Comparison of ENCODE assay signal across 12 cellular contexts in the genomic region with DNA sequence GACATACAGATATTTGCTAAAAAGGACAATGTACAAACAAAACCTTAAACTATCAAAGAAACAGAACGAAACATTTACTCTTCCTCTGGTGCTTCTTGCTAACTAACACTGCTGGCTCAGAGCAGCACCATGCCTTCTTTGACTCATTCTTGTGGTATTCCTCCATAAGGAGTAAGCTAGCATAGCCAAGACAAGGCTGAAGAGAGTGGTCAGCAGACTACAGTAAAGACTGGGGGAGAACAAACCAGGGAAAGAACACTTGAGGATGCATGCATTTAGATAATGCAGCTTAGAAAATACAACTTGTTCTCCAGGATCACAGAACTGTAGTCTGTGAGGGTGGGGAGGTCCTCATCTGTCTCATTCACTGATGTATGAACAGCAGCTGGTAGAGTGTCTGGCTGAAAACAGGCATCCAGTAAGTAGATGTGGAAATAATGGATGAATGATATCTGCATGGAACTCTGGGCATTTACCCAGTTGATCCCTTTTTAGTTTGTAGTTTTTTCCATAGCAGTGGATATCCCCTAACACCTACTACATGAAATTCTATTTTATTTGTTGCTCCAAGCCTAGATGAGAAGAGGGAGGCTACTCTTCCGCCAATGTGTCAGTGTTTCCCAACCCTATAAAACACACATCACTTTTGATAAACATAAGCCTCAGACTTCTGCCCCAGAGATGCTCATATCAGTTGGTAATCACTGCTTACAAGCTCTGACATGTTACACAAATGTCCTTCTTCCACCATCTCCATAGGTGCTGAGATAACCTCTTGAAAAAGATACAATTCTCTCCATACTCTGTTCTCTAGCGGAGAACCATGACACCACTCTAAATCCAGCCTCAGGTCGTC. TPM values are rescaled to one million over a fixed set of nuclear protein-coding genes. Genes with fewer than 3 reads are reported as not detected.
DNase-seq lines count a peak whose midpoint lies in the region; ATAC-seq, FAIRE-seq and TF ChIP-seq lines count a peak whose summit lies in the region.
"Had no signal": no experiment of that assay in that cellular context is flagged by ENCODE, and none has a peak within 500 bp of the region (broad histone marks: within the 10 kb centered on the region; RNA-seq: fewer than 3 reads in every experiment).

No MANE protein-coding gene starts in this region.

- H3K27ac Mint-ChIP-seq in activated naive CD4-positive, alpha-beta T cell treated with anti-CD3 and anti-CD28 coated beads for 36 hours = peak overlapping the region; percentile 6
- peak overlapping the region in 1 of 2 donors; percentile 48 for H3K27ac Mint-ChIP-seq in activated naive CD4-positive, alpha-beta T cell treated with anti-CD3 and anti-CD28 coated beads, Interleukin-2, amount 50 U/mL, for 72 hours

- H3K36me3 ChIP-seq in GM12878 (ENCODE audit: control insufficient read depth in 2 of 2, insufficient read depth in 2 of 2, low read length in 1 of 2) (peaks cover 3 to 25% of the 10 kb centered on the region in 2 experiments), thoracic aorta (peaks cover 25% of the 10 kb centered on the region)

- H3K4me3 ChIP-seq in GM12878 = no peak overlapping the region
- H3K4me3 ChIP-seq in thoracic aorta = no peak overlapping the region

- TF ChIP-seq CTCF in GM12878 (IDR thresholded peaks at IDR 0.05 in 2 of 3, conservative IDR thresholded peaks at IDR 0.05 in 1 of 3; ENCODE audit: control insufficient read depth in 2 of 3, extremely low read depth in 1 of 3, insufficient read depth in 1 of 3, low read depth in 3 of 3, low read length in 3 of 3) (no peak), thoracic aorta (IDR thresholded peaks at IDR 0.05) (no peak)

- 82% methylated on average over 4 of the region's 4 CpGs for WGBS in GM12878 (ENCODE audit: insufficient coverage, insufficient replicate concordance, low lambda C conversion rate, missing lambda C conversion rate)

- no peak for TF ChIP-seq RAD21 in GM12878 (IDR thresholded peaks at IDR 0.05; ENCODE audit: insufficient read depth, low read depth, low read length)

- peak; percentile 13 for FAIRE-seq in GM12878 (lab: Jason Lieb, UNC)
- FAIRE-seq: H1, small intestine had no signal

- H3K4me1 Mint-ChIP-seq in activated naive CD4-positive, alpha-beta T cell treated with anti-CD3 and anti-CD28 coated beads for 36 hours (ENCODE audit: low read depth) = peaks cover 30% of the 10 kb centered on the region

- no peak overlapping the region for H3K9ac ChIP-seq in GM12878 (ENCODE audit: control insufficient read depth, insufficient read depth, low read length)

- TSS peak; percentile 3 for BruUV-seq in GM12878 (replicated peaks; lab: Mats Ljungman, UMichigan)

- peaks cover 62% of the 10 kb centered on the region for H3K36me3 Mint-ChIP-seq in activated naive CD4-positive, alpha-beta T cell treated with anti-CD3 and anti-CD28 coated beads for 36 hours (ENCODE audit: low read depth)
- peaks cover 38 to 45% of the 10 kb centered on the region in 2 donors for H3K36me3 Mint-ChIP-seq in activated naive CD4-positive, alpha-beta T cell treated with anti-CD3 and anti-CD28 coated beads, Interleukin-2, amount 50 U/mL, for 72 hours

- H3K9me3 ChIP-seq in GM12878 (replicated peaks; ENCODE audit: control insufficient read depth, insufficient read depth, low read length) = no peaks in the 10 kb centered on the region
- H3K9me3 ChIP-seq in thoracic aorta = no peaks in the 10 kb centered on the region

- H3K79me2 ChIP-seq in GM12878 (ENCODE audit: control insufficient read depth, insufficient read depth, low read length) = no peaks in the 10 kb centered on the region

- peaks cover 11% of the 10 kb centered on the region for H3K9me3 Mint-ChIP-seq in activated naive CD4-positive, alpha-beta T cell treated with anti-CD3 and anti-CD28 coated beads for 36 hours
- H3K9me3 Mint-ChIP-seq in activated naive CD4-positive, alpha-beta T cell treated with anti-CD3 and anti-CD28 coated beads, Interleukin-2, amount 50 U/mL, for 72 hours = peaks cover 4 to 9% of the 10 kb centered on the region in 2 donors

- H3K27ac ChIP-seq in GM12878 (ENCODE audit: control insufficient read depth, insufficient read depth) (no peak overlapping the region), thoracic aorta (peak overlapping the region; percentile 56 to 62)

- no peak for TF ChIP-seq POLR2A in GM12878 (IDR thresholded peaks at IDR 0.05; ENCODE audit: low read depth, low read length)

- DNase-seq in activated naive CD4-positive, alpha-beta T cell treated with anti-CD3 and anti-CD28 coated beads for 36 hours = no peak
- DNase-seq in activated naive CD4-positive, alpha-beta T cell treated with anti-CD3 and anti-CD28 coated beads, Interleukin-2, amount 50 U/mL, for 72 hours (ENCODE audit: low spot score in 2 of 2) = no peak
- DNase-seq in GM12878 (ENCODE audit: low read depth, low spot score) (no peak), iris pigment epithelial cell (ENCODE audit: low read depth) (peak; percentile 94), thoracic aorta (ENCODE audit: low spot score) (no peak)
- no peak for DNase-seq in central memory CD4-positive, alpha-beta T cell
- DNase-seq: activated CD4-positive, alpha-beta T cell treated with anti-CD3 and anti-CD28 coated beads, Interleukin-2, amount 50 U/mL, for 4 hours; NCI-H510A; small intestine had no signal

- H3K4me3 Mint-ChIP-seq in activated naive CD4-positive, alpha-beta T cell treated with anti-CD3 and anti-CD28 coated beads for 36 hours = no peak overlapping the region

- RAD21 ChIA-PET in GM12878 (lab: Charles Lee; ENCODE audit: unreplicated experiment) = no interaction called here

- H2AFZ ChIP-seq in GM12878 (ENCODE audit: control insufficient read depth, low read depth, low read length) = no peak overlapping the region

- H3K27me3 ChIP-seq in GM12878 (replicated peaks in 1 of 2; ENCODE audit: control insufficient read depth in 2 of 2, insufficient read depth in 2 of 2, low read length in 1 of 2) (no peaks in the 10 kb centered on the region), thoracic aorta (replicated peaks; ENCODE audit: insufficient read depth) (no peaks in the 10 kb centered on the region)

- no peak for TF ChIP-seq EP300 in GM12878 (IDR thresholded peaks at IDR 0.05; ENCODE audit: borderline replicate concordance in 1 of 2, control insufficient read depth in 1 of 2, low read depth in 2 of 2, low read length in 2 of 2)

- H4K20me1 ChIP-seq in GM12878 (ENCODE audit: control insufficient read depth, insufficient read depth) = no peaks in the 10 kb centered on the region

- H3K4me2 ChIP-seq in GM12878 (ENCODE audit: control insufficient read depth, insufficient read depth) = no peak overlapping the region

- POLR2A ChIA-PET in GM12878 (lab: Charles Lee) = no interaction called here

- intact Hi-C loops in activated naive CD4-positive, alpha-beta T cell treated with anti-CD3 and anti-CD28 coated beads for 36 hours (cut with micrococcal nuclease) = no loop called here
- intact Hi-C loops in GM12878 (cut with micrococcal nuclease; ENCODE audit: unreplicated experiment) = no loop called here

- H3K4me1 ChIP-seq in GM12878 (ENCODE audit: control insufficient read depth, insufficient read depth, low read length) (no peaks in the 10 kb centered on the region), thoracic aorta (ENCODE audit: control insufficient read depth in 1 of 2, low read depth in 2 of 2) (peaks cover 18 to 47% of the 10 kb centered on the region in 2 donors)

- in situ Hi-C loops in GM12878 (cut with MboI) = no loop called here

- H3K27me3 Mint-ChIP-seq in activated naive CD4-positive, alpha-beta T cell treated with anti-CD3 and anti-CD28 coated beads for 36 hours (ENCODE audit: low read depth) = no peaks in the 10 kb centered on the region

- ATAC-seq in activated naive CD4-positive, alpha-beta T cell treated with anti-CD3 and anti-CD28 coated beads, Interleukin-2, amount 50 U/mL, for 72 hours = no peak
- ATAC-seq in GM12878 (no peak), thoracic aorta (ENCODE audit: insufficient number of reproducible peaks, low FRiP score, low read depth) (peak; percentile 66), HG03139 (IDR thresholded peaks at IDR 0.05; ENCODE audit: unreplicated experiment) (no peak), GM21447 (IDR thresholded peaks at IDR 0.05; ENCODE audit: unreplicated experiment) (no peak)

- SMC1A ChIA-PET in GM12878 (lab: Charles Lee; ENCODE audit: uncharacterized antibody, unreplicated experiment) = no interaction called here

- CTCF ChIA-PET in activated naive CD4-positive, alpha-beta T cell treated with anti-CD3 and anti-CD28 coated beads for 36 hours (lab: Charles Lee) = interaction anchor here (0.9 to 1.1 kb wide), 2 partner anchors 13 to 15 kb away, joined by 3 to 4 read pairs; no protein-coding TSS in a partner anchor
- CTCF ChIA-PET in GM12878 (lab: Yijun Ruan, JAX) = interaction anchor here (1.1 to 1.5 kb wide), 3 partner anchors 8 to 15 kb away, joined by 3 to 5 read pairs (median 3); no protein-coding TSS in a partner anchor

TF ChIP-seq in GM12878, 131 proteins besides CTCF, POLR2A, EP300 and RAD21 (continues in another document):
- TF ChIP-seq JUNB (IDR thresholded peaks at IDR 0.05) (no peak), ZSCAN29 (IDR thresholded peaks at IDR 0.05) (no peak), MTA2 (IDR thresholded peaks at IDR 0.05; ENCODE audit: low read depth) (no peak)

RNA-seq across cellular contexts. Expression of gene SNX19, which starts 7.3 kb away (rescaled TPM):
- total RNA-seq in activated naive CD4-positive, alpha-beta T cell treated with anti-CD3 and anti-CD28 coated beads for 36 hours = 10 to 100 TPM; 18.0 to 21.6 TPM
- total RNA-seq in activated naive CD4-positive, alpha-beta T cell treated with anti-CD3 and anti-CD28 coated beads, Interleukin-2, amount 50 U/mL, for 72 hours = 10 to 100 TPM; 19.9 to 21.6 TPM
- total RNA-seq in GM12878 (2013; cell fraction: nucleolus; rRNA removed) = 112 and 135 TPM in 2 replicates
- 38.7 and 46.9 TPM in 2 replicates for total RNA-seq in GM12878 (2014; rRNA removed)
- 31.9 and 32.9 TPM in 2 replicates for total RNA-seq in GM12878 (2014; rRNA removed; fragmentation: Illumina TruSeq; extraction: Trizol)
- 29.4 and 34.1 TPM in 2 replicates for total RNA-seq in GM12878 (2021)
- 11.7 TPM for polyA plus RNA-seq in GM12878 (2011; ENCODE audit: low read depth)
- 22.0 and 23.2 TPM in 2 replicates for polyA plus RNA-seq in GM12878 (2011; rRNA removed)
- polyA plus RNA-seq in GM12878 (2011; cell fraction: cytosol; rRNA removed) = 23.2 and 23.5 TPM in 2 replicates
- polyA plus RNA-seq in GM12878 (2011; cell fraction: nucleus; rRNA removed) = 46.7 and 52.2 TPM in 2 replicates
- 12.8 and 14.1 TPM in 2 replicates for polyA plus RNA-seq in GM12878 (2012)
- polyA plus RNA-seq in GM12878 (2014; fragmentation: Illumina TruSeq; extraction: Trizol) = 35.6 and 42.3 TPM in 2 replicates
- polyA plus RNA-seq in GM12878 (2014; fragmentation: Nextera tagmentation; extraction: Ambion mirVana) = 1 to 10 TPM; 3.0 to 4.5 TPM
- 27.6 and 34.0 TPM in 2 replicates for polyA plus RNA-seq in GM12878 (2014; rRNA removed)
- polyA plus RNA-seq in GM12878 (2016; fragmentation: Nextera tagmentation; extraction: Ambion mirVana) = 10 to 100 TPM; 28.4 to 29.0 TPM
- 56.3 and 71.3 TPM in 2 replicates for polyA minus RNA-seq in GM12878 (2011; rRNA and poly(A)+ RNA removed)
- 9.2 and 13.3 TPM in 2 replicates for polyA minus RNA-seq in GM12878 (2011; cell fraction: cytosol; rRNA and poly(A)+ RNA removed)
- 62.9 and 91.5 TPM in 2 replicates for polyA minus RNA-seq in GM12878 (2011; cell fraction: nucleus; rRNA and poly(A)+ RNA removed)
- total RNA-seq in thoracic aorta = 100 to 1,000 TPM; 102 to 126 TPM
